In genomic region chr2:64767670-64768425, GRCh38 we compare ENCODE assay signal across 1 cellular context.
TF ChIP-seq lines count a peak whose summit lies in the region.

No MANE protein-coding gene starts in this region.

TF ChIP-seq in HepG2, 621 proteins besides CTCF, POLR2A, EP300 and RAD21 (continued from another document and continues in another):
- no peak for TF ChIP-seq ZZZ3 (CRISPR knock-in tag; IDR thresholded peaks at IDR 0.05; ENCODE audit: borderline replicate concordance)
- TF ChIP-seq KDM5B (CRISPR knock-in tag; IDR thresholded peaks at IDR 0.05; ENCODE audit: borderline replicate concordance) = peak; percentile 82
- TF ChIP-seq ZNF260 (CRISPR knock-in tag; IDR thresholded peaks at IDR 0.05; ENCODE audit: borderline replicate concordance, low read depth) = no peak
- TF ChIP-seq ERF (CRISPR knock-in tag; IDR thresholded peaks at IDR 0.05) = 0 out of 2 replicates have a peak, but pooled peaks have one; percentile 25
- TF ChIP-seq MAZ (IDR thresholded peaks at IDR 0.05; ENCODE audit: borderline replicate concordance, low read depth, low read length) = 0 out of 2 replicates have a peak, but pooled peaks have one; percentile 20
- TF ChIP-seq MAZ (CRISPR knock-in tag; IDR thresholded peaks at IDR 0.05; ENCODE audit: low read depth) = no peak
- TF ChIP-seq ZNF207 (IDR thresholded peaks at IDR 0.05; ENCODE audit: borderline replicate concordance) = no peak
- no peak for TF ChIP-seq IRX3 (CRISPR knock-in tag; IDR thresholded peaks at IDR 0.05; ENCODE audit: borderline replicate concordance, low read depth)
- no peak for TF ChIP-seq HMG20B (CRISPR knock-in tag; conservative IDR thresholded peaks at IDR 0.05)
- no peak; the same call in 1 of the 2 replicates for TF ChIP-seq TSC22D2 (CRISPR knock-in tag; IDR thresholded peaks at IDR 0.05; ENCODE audit: borderline replicate concordance)
- TF ChIP-seq ZNF614 (CRISPR knock-in tag; IDR thresholded peaks at IDR 0.05; ENCODE audit: borderline replicate concordance) = no peak
- TF ChIP-seq BCL3 (CRISPR knock-in tag; IDR thresholded peaks at IDR 0.05) = peak; percentile 57; the same call in 1 of the 2 replicates
- no peak for TF ChIP-seq ZFP36L1 (CRISPR knock-in tag; IDR thresholded peaks at IDR 0.05)
- TF ChIP-seq NFAT5 (CRISPR knock-in tag; IDR thresholded peaks at IDR 0.05) = no peak
- no peak for TF ChIP-seq ZNF451 (CRISPR knock-in tag; IDR thresholded peaks at IDR 0.05)
- TF ChIP-seq KDM1A (CRISPR knock-in tag; IDR thresholded peaks at IDR 0.05) = no peak
- no peak; the same call in 1 of the 2 replicates for TF ChIP-seq PATZ1 (CRISPR knock-in tag; IDR thresholded peaks at IDR 0.05)
- TF ChIP-seq HNRNPL (IDR thresholded peaks at IDR 0.05; ENCODE audit: low read depth, low read length) = 0 out of 2 replicates have a peak, but pooled peaks have one; percentile 46
- TF ChIP-seq SNAPC5 (CRISPR knock-in tag; IDR thresholded peaks at IDR 0.05; ENCODE audit: borderline replicate concordance) = no peak
- TF ChIP-seq HOXA7 (CRISPR knock-in tag; IDR thresholded peaks at IDR 0.05) = 0 out of 2 replicates have a peak, but pooled peaks have one; percentile 24
- TF ChIP-seq SAFB2 (CRISPR knock-in tag; IDR thresholded peaks at IDR 0.05; ENCODE audit: borderline replicate concordance, low read depth) = no peak; the same call in 1 of the 2 replicates
- TF ChIP-seq TFAP4 (IDR thresholded peaks at IDR 0.05; ENCODE audit: borderline replicate concordance, low read depth) = no peak
- TF ChIP-seq KLF11 (CRISPR knock-in tag; IDR thresholded peaks at IDR 0.05) = no peak
- no peak for TF ChIP-seq HOMEZ (CRISPR knock-in tag; IDR thresholded peaks at IDR 0.05; ENCODE audit: low read depth)
- no peak for TF ChIP-seq STAT6 (CRISPR knock-in tag; IDR thresholded peaks at IDR 0.05; ENCODE audit: borderline replicate concordance)
- TF ChIP-seq MXD4 (CRISPR knock-in tag; IDR thresholded peaks at IDR 0.05) = no peak
- TF ChIP-seq ZBTB42 (CRISPR knock-in tag; IDR thresholded peaks at IDR 0.05) = peak; percentile 71
- peak; percentile 72; the same call in 1 of the 2 replicates for TF ChIP-seq NFKB2 (CRISPR knock-in tag; IDR thresholded peaks at IDR 0.05; ENCODE audit: borderline replicate concordance)
- peak; percentile 29; the same call in 1 of the 2 replicates for TF ChIP-seq FOXK1 (CRISPR knock-in tag; IDR thresholded peaks at IDR 0.05; ENCODE audit: borderline replicate concordance, low read depth)
- TF ChIP-seq ZNF841 (CRISPR knock-in tag; IDR thresholded peaks at IDR 0.05; ENCODE audit: borderline replicate concordance) = no peak
- no peak for TF ChIP-seq ZBTB39 (CRISPR knock-in tag; IDR thresholded peaks at IDR 0.05)
- no peak for TF ChIP-seq ZNF121 (CRISPR knock-in tag; IDR thresholded peaks at IDR 0.05)
- TF ChIP-seq PPARG (CRISPR knock-in tag; conservative IDR thresholded peaks at IDR 0.05) = no peak
- TF ChIP-seq CCDC6 (CRISPR knock-in tag; IDR thresholded peaks at IDR 0.05) = no peak
- no peak for TF ChIP-seq SP5 (CRISPR knock-in tag; IDR thresholded peaks at IDR 0.05; ENCODE audit: borderline replicate concordance, low read depth)
- TF ChIP-seq HMGXB4 (CRISPR knock-in tag; IDR thresholded peaks at IDR 0.05; ENCODE audit: borderline replicate concordance in 1 of 2, low read depth in 1 of 2) = peak in 1 of 2 experiments; percentile 73; a peak in 3 of 4 replicates
- peak; percentile 47; the same call in 1 of the 2 replicates for TF ChIP-seq MED1 (CRISPR knock-in tag; IDR thresholded peaks at IDR 0.05)
- TF ChIP-seq LCORL (IDR thresholded peaks at IDR 0.05) = no peak
- TF ChIP-seq LCORL (CRISPR knock-in tag; IDR thresholded peaks at IDR 0.05) = peak; percentile 60
- TF ChIP-seq CC2D1A (CRISPR knock-in tag; IDR thresholded peaks at IDR 0.05) = no peak
- TF ChIP-seq KLF12 (CRISPR knock-in tag; IDR thresholded peaks at IDR 0.05; ENCODE audit: borderline replicate concordance) = no peak
- TF ChIP-seq BATF2 (CRISPR knock-in tag; IDR thresholded peaks at IDR 0.05) = no peak; the same call in 1 of the 2 replicates
